14 cellular contexts compared by ENCODE assay signal in genomic region chr1:24311731-24312130, GRCh38. TPM values are rescaled to one million over a fixed set of nuclear protein-coding genes. Genes with fewer than 3 reads are reported as not detected.
"Had no signal": no experiment of that assay in that cellular context is flagged by ENCODE, and none has a peak within 500 bp of the region (broad histone marks: within the 10 kb centered on the region; RNA-seq: fewer than 3 reads in every experiment).

No MANE protein-coding gene starts in this region.

- H3K27ac ChIP-seq: brain microvascular endothelial cell, esophagus muscularis mucosa, testis had no signal

- H3K27me3 ChIP-seq: testis had no signal

- H3K4me3 Mint-ChIP-seq: activated CD4-positive, alpha-beta memory T cell treated with anti-CD3 and anti-CD28 coated beads for 36 hours; activated naive CD8-positive, alpha-beta T cell; activated T-cell treated with anti-CD3 and anti-CD28 coated beads, Interleukin-2, amount 50 U/mL, for 4 hours; natural killer cell treated with Interleukin-12 subunit alpha and Interleukin-12 subunit beta and Interleukin-15 and Interleukin-18, amount 100 ng/mL, for 72 hours; stimulated activated naive CD8-positive, alpha-beta T cell treated with anti-CD3 and anti-CD28 coated beads, Interleukin-15, amount 100 ng/mL, for 72 hours; T-helper 2 cell treated with Interferon-gamma antibody and Interleukin-4, amounts not matched to agents 5 μg/mL and 100 μg/mL, for 36 hours had no signal

- ATAC-seq: activated T-cell treated with anti-CD3 and anti-CD28 coated beads, Interleukin-2, amount 50 U/mL, for 4 hours; natural killer cell treated with Interleukin-12 subunit alpha and Interleukin-12 subunit beta and Interleukin-15 and Interleukin-18, amount 100 ng/mL, for 72 hours; stimulated activated naive CD8-positive, alpha-beta T cell treated with anti-CD3 and anti-CD28 coated beads, Interleukin-15, amount 100 ng/mL, for 72 hours had no signal

- H3K4me1 ChIP-seq: esophagus muscularis mucosa, testis had no signal

- H3K27ac Mint-ChIP-seq: activated CD4-positive, alpha-beta memory T cell treated with anti-CD3 and anti-CD28 coated beads for 36 hours; activated naive CD8-positive, alpha-beta T cell; natural killer cell treated with Interleukin-12 subunit alpha and Interleukin-12 subunit beta and Interleukin-15 and Interleukin-18, amount 100 ng/mL, for 72 hours; stimulated activated naive CD8-positive, alpha-beta T cell treated with anti-CD3 and anti-CD28 coated beads, Interleukin-15, amount 100 ng/mL, for 72 hours; T-helper 2 cell treated with Interferon-gamma antibody and Interleukin-4, amounts not matched to agents 5 μg/mL and 100 μg/mL, for 36 hours had no signal

- H3K4me1 Mint-ChIP-seq: stimulated activated naive CD8-positive, alpha-beta T cell treated with anti-CD3 and anti-CD28 coated beads, Interleukin-15, amount 100 ng/mL, for 72 hours had no signal

- H3K9me3 ChIP-seq: esophagus muscularis mucosa, testis had no signal

- H3K36me3 Mint-ChIP-seq: activated CD4-positive, alpha-beta memory T cell treated with anti-CD3 and anti-CD28 coated beads for 36 hours; activated naive CD8-positive, alpha-beta T cell; natural killer cell treated with Interleukin-12 subunit alpha and Interleukin-12 subunit beta and Interleukin-15 and Interleukin-18, amount 100 ng/mL, for 72 hours had no signal

- DNase-seq: activated CD4-positive, alpha-beta memory T cell treated with anti-CD3 and anti-CD28 coated beads for 36 hours; activated effector memory CD4-positive, alpha-beta T cell treated with anti-CD3 and anti-CD28 coated beads, Interleukin-2, amount 50 U/mL, for 16 hours; activated T-cell treated with anti-CD3 and anti-CD28 coated beads, Interleukin-2, amount 50 U/mL, for 4 hours; amygdala; brain microvascular endothelial cell; foreskin fibroblast; stimulated activated CD4-positive, alpha-beta T cell treated with anti-CD3 and anti-CD28 coated beads, Interleukin-4, amount 100 ng/mL, for 4 hours; stimulated activated naive CD8-positive, alpha-beta T cell treated with anti-CD3 and anti-CD28 coated beads, Interleukin-15, amount 100 ng/mL, for 72 hours; testis had no signal

- H3K9me3 Mint-ChIP-seq: activated CD4-positive, alpha-beta memory T cell treated with anti-CD3 and anti-CD28 coated beads for 36 hours; activated T-cell treated with anti-CD3 and anti-CD28 coated beads, Interleukin-2, amount 50 U/mL, for 4 hours; natural killer cell treated with Interleukin-12 subunit alpha and Interleukin-12 subunit beta and Interleukin-15 and Interleukin-18, amount 100 ng/mL, for 72 hours; stimulated activated naive CD8-positive, alpha-beta T cell treated with anti-CD3 and anti-CD28 coated beads, Interleukin-15, amount 100 ng/mL, for 72 hours; T-helper 2 cell treated with Interferon-gamma antibody and Interleukin-4, amounts not matched to agents 5 μg/mL and 100 μg/mL, for 36 hours had no signal

RNA-seq across cellular contexts. Expression of gene GRHL3, which starts 7.4 kb away (rescaled TPM):
- total RNA-seq: activated CD4-positive, alpha-beta memory T cell treated with anti-CD3 and anti-CD28 coated beads for 36 hours; activated T-cell treated with anti-CD3 and anti-CD28 coated beads, Interleukin-2, amount 50 U/mL, for 4 hours; esophagus muscularis mucosa; lung microvascular endothelial cell; natural killer cell treated with Interleukin-12 subunit alpha and Interleukin-12 subunit beta and Interleukin-15 and Interleukin-18, amount 100 ng/mL, for 72 hours had no signal
